Comparison of ENCODE assay signal across 27 cellular contexts in the genomic region with DNA sequence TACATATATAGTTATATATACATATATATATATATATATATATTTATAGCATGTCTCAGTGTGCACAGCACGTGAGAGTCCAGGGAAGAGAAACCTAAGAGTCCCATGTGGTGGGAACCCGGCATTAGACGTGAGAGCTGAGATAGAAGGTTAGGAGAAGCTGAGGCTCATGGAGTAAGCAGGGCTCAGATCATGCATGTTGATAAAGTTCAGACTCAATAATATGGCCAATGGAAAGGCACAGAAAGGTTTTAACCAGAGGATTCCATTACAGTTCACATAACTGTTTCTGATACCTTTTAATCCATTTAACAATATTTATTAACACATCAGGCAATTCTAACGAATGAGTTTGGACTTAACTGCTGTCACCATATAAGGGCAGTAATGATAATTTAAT.
"Had no signal": no experiment of that assay in that cellular context is flagged by ENCODE, and none has a peak within 500 bp of the region (broad histone marks: within the 10 kb centered on the region; RNA-seq: fewer than 3 reads in every experiment).

No MANE protein-coding gene starts in this region.

- H3K4me3 ChIP-seq: left ventricle myocardium inferior, lung, pancreas, prostate gland, skin epidermis, suprapubic skin, thoracic aorta, tibial artery, upper lobe of right lung had no signal

- H3K27ac ChIP-seq: left ventricle myocardium inferior, pancreas, prostate gland, skin epidermis, suprapubic skin, thoracic aorta, tibial artery, upper lobe of right lung had no signal

- H3K36me3 ChIP-seq: pancreas, prostate gland, suprapubic skin, thoracic aorta, upper lobe of right lung had no signal

- H3K27me3 ChIP-seq: pancreas, suprapubic skin, tibial artery, upper lobe of right lung had no signal

- H3K9me3 ChIP-seq: pancreas, prostate gland, suprapubic skin, thoracic aorta, tibial artery, upper lobe of right lung had no signal

- H3K4me1 ChIP-seq: left ventricle myocardium inferior, pancreas, prostate gland, suprapubic skin, tibial artery, upper lobe of right lung had no signal

- ATAC-seq: left colon; naive thymus-derived CD8-positive, alpha-beta T cell; pancreas; right cardiac atrium; sciatic nerve; stimulated activated effector memory CD8-positive, alpha-beta T cell treated with anti-CD3 and anti-CD28 coated beads, Interleukin-12 subunit alpha, Interleukin-12 subunit beta, amount 100 ng/mL, for 72 hours; upper lobe of right lung had no signal

- DNase-seq: hypothalamus; immature natural killer cell; kidney; left colon; left ventricle myocardium inferior; naive thymus-derived CD8-positive, alpha-beta T cell; nucleus accumbens; pancreas; posterior cingulate gyrus; retina; right cardiac atrium; stimulated activated CD4-positive, alpha-beta T cell treated with anti-CD3 and anti-CD28 coated beads, Interleukin-12 subunit alpha, Interleukin-12 subunit beta, amount 100 ng/mL, for 4 hours; stimulated activated CD4-positive, alpha-beta T cell treated with anti-CD3 and anti-CD28 coated beads, Interleukin-15, amount 100 ng/mL, for 24 hours; stimulated activated CD4-positive, alpha-beta T cell treated with anti-CD3 and anti-CD28 coated beads, Interleukin-4, amount 100 ng/mL, for 24 hours; stimulated activated naive CD4-positive, alpha-beta T cell; tibial artery; trophoblast cell; upper lobe of right lung had no signal

- FAIRE-seq: islet of Langerhans, kidney, pancreas, urothelium cell line had no signal
